ENCODE assay signal across 12 cellular contexts in genomic region chr16:67661864-67662652, GRCh38.
A peak's percentile ranks its signal among the peaks of the same experiment; 100 is the strongest.
DNase-seq lines count a peak whose midpoint lies in the region; ATAC-seq and TF ChIP-seq lines count a peak whose summit lies in the region.
"Had no signal": no experiment of that assay in that cellular context is flagged by ENCODE, and none has a peak within 500 bp of the region (broad histone marks: within the 10 kb centered on the region; RNA-seq: fewer than 3 reads in every experiment).

No MANE protein-coding gene starts in this region.

- H3K9me3 ChIP-seq in neuron (ENCODE audit: low read length) = no peaks in the 10 kb centered on the region

- peaks cover 5% of the 10 kb centered on the region for H3K36me3 Mint-ChIP-seq in T-helper 1 cell treated with Interleukin-12 subunit alpha and Interleukin-12 subunit beta and Interleukin-4 antibody, amounts not matched to agents 30 μg/mL and 1 μg/mL, for 36 hours (ENCODE audit: low read depth)
- peaks cover 66% of the 10 kb centered on the region for H3K36me3 Mint-ChIP-seq in dendritic cell treated with granulocyte-macrophage colony-stimulating factor and Interleukin-4, amounts not matched to agents 40 ng/mL and 50 ng/mL, for 4 days (ENCODE audit: low read depth)

- H3K4me3 ChIP-seq in LNCaP clone FGC (ENCODE audit: low read depth, low read length) (peak overlapping the region; percentile 57), neuron (ENCODE audit: low read length) (peak overlapping the region; percentile 76)

- DNase-seq in T-helper 1 cell (no peak), LNCaP clone FGC (ENCODE audit: low read depth) (no peak), GM19240 (ENCODE audit: insufficient read length, low spot score) (no peak), HPDE6-E6E7 (ENCODE audit: extremely low spot score) (no peak)
- DNase-seq: DMS79 treated with DMSO at 0.1 percent for 48 hours; NCI-H1694 treated with DMSO at 0.1 percent for 48 hours; stimulated activated CD4-positive, alpha-beta T cell treated with anti-CD3 and anti-CD28 coated beads, Interleukin-1b, Interleukin-23, amount 100 ng/mL, for 48 hours had no signal

- no peaks in the 10 kb centered on the region for H3K27me3 Mint-ChIP-seq in T-helper 1 cell treated with Interleukin-12 subunit alpha and Interleukin-12 subunit beta and Interleukin-4 antibody, amounts not matched to agents 30 μg/mL and 1 μg/mL, for 36 hours (ENCODE audit: low read depth)
- peaks cover 11% of the 10 kb centered on the region for H3K27me3 Mint-ChIP-seq in dendritic cell treated with granulocyte-macrophage colony-stimulating factor and Interleukin-4, amounts not matched to agents 40 ng/mL and 50 ng/mL, for 4 days

- no peak overlapping the region for H2AFZ ChIP-seq in neuron (ENCODE audit: low read depth, low read length)

- H3K4me1 Mint-ChIP-seq in T-helper 1 cell treated with Interleukin-12 subunit alpha and Interleukin-12 subunit beta and Interleukin-4 antibody, amounts not matched to agents 30 μg/mL and 1 μg/mL, for 36 hours (ENCODE audit: low read depth) = peaks cover 21% of the 10 kb centered on the region
- H3K4me1 Mint-ChIP-seq in dendritic cell treated with granulocyte-macrophage colony-stimulating factor and Interleukin-4, amounts not matched to agents 40 ng/mL and 50 ng/mL, for 4 days (ENCODE audit: low read depth) = peaks cover 48% of the 10 kb centered on the region

- H3K4me1 ChIP-seq in neuron (ENCODE audit: insufficient read depth, low read length) = peaks cover 27% of the 10 kb centered on the region

- H3K4me3 Mint-ChIP-seq in T-helper 1 cell treated with Interleukin-12 subunit alpha and Interleukin-12 subunit beta and Interleukin-4 antibody, amounts not matched to agents 30 μg/mL and 1 μg/mL, for 36 hours = peak overlapping the region; percentile 46
- peak overlapping the region; percentile 93 for H3K4me3 Mint-ChIP-seq in dendritic cell treated with granulocyte-macrophage colony-stimulating factor and Interleukin-4, amounts not matched to agents 40 ng/mL and 50 ng/mL, for 4 days

- no peak overlapping the region for H3K27ac Mint-ChIP-seq in T-helper 1 cell treated with Interleukin-12 subunit alpha and Interleukin-12 subunit beta and Interleukin-4 antibody, amounts not matched to agents 30 μg/mL and 1 μg/mL, for 36 hours
- H3K27ac Mint-ChIP-seq in dendritic cell treated with granulocyte-macrophage colony-stimulating factor and Interleukin-4, amounts not matched to agents 40 ng/mL and 50 ng/mL, for 4 days = peak overlapping the region; percentile 89
- H3K27ac Mint-ChIP-seq: nephron progenitor cell had no signal

- peaks cover 26% of the 10 kb centered on the region for H3K36me3 ChIP-seq in neuron (ENCODE audit: insufficient read depth, low read length)

- no peak for TF ChIP-seq CTCF in LNCaP clone FGC (IDR thresholded peaks at IDR 0.05; ENCODE audit: control insufficient read depth, extremely low read depth, insufficient read depth)

- no peaks in the 10 kb centered on the region for H3K27me3 ChIP-seq in neuron (ENCODE audit: insufficient read depth, low read length)

- no peaks in the 10 kb centered on the region for H3K9me3 Mint-ChIP-seq in T-helper 1 cell treated with Interleukin-12 subunit alpha and Interleukin-12 subunit beta and Interleukin-4 antibody, amounts not matched to agents 30 μg/mL and 1 μg/mL, for 36 hours
- H3K9me3 Mint-ChIP-seq in dendritic cell treated with granulocyte-macrophage colony-stimulating factor and Interleukin-4, amounts not matched to agents 40 ng/mL and 50 ng/mL, for 4 days = no peaks in the 10 kb centered on the region
- H3K9me3 Mint-ChIP-seq: nephron progenitor cell had no signal

- ATAC-seq in GM18907 (IDR thresholded peaks at IDR 0.05; ENCODE audit: unreplicated experiment) = no peak

- intact Hi-C loops in dendritic cell treated with granulocyte-macrophage colony-stimulating factor and Interleukin-4, amounts not matched to agents 40 ng/mL and 50 ng/mL, for 4 days (cut with micrococcal nuclease) = no loop called here
